In the genomic region with DNA sequence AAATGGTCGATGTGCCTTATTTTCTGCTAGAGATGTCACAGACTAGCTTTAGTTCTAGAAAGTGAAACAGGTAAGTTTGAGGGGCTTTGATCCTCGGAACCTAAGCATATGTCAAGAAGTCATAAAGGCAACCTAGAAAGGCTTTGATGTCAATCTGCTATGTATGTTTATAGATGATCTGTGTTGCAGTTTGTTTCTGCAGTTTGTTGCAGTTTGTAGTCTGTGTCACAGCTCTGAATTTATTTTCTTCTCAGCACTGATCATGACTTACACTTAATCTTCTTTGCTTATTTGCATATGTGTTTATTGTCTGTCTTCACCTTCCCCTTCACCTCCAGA, we compare ENCODE assay signal across 14 cellular contexts. TPM values are rescaled to one million over a fixed set of nuclear protein-coding genes. Genes with fewer than 3 reads are reported as not detected.
A peak's percentile ranks its signal among the peaks of the same experiment; 100 is the strongest.
DNase-seq lines count a peak whose midpoint lies in the region; ATAC-seq, FAIRE-seq and TF ChIP-seq lines count a peak whose summit lies in the region.
"Had no signal": no experiment of that assay in that cellular context is flagged by ENCODE, and none has a peak within 500 bp of the region (broad histone marks: within the 10 kb centered on the region; RNA-seq: fewer than 3 reads in every experiment).

No MANE protein-coding gene starts in this region.

- no peak for TF ChIP-seq RAD21 in HepG2 (CRISPR knock-in tag; IDR thresholded peaks at IDR 0.05)

- TF ChIP-seq CTCF in HepG2 (CRISPR knock-in tag; IDR thresholded peaks at IDR 0.05) (no peak), right lobe of liver (IDR thresholded peaks at IDR 0.05) (no peak), VCaP (conservative IDR thresholded peaks at IDR 0.05) (no peak), kidney (IDR thresholded peaks at IDR 0.05; ENCODE audit: borderline replicate concordance, extremely low read depth, insufficient read depth) (no peak), MM.1S (IDR thresholded peaks at IDR 0.05; ENCODE audit: low read length) (no peak)

- FAIRE-seq in HepG2 (lab: Jason Lieb, UNC) (no peak), kidney (lab: Jason Lieb, UNC) (no peak)
- FAIRE-seq: endometrium had no signal

- peak overlapping the region; percentile 4 for H3K27ac ChIP-seq in HepG2 (ENCODE audit: extremely low read length, insufficient read depth, low read length)
- H3K27ac ChIP-seq in right lobe of liver: no peak overlapping the region
- peak overlapping the region; percentile 2; the same call in 1 of the 2 replicates for H3K27ac ChIP-seq in VCaP
- H3K27ac ChIP-seq in kidney (ENCODE audit: low read depth in 2 of 2, low read length in 2 of 2): peak overlapping the region; percentile 41 to 76
- H3K27ac ChIP-seq in MM.1S (ENCODE audit: low read length): no peak overlapping the region
- H3K27ac ChIP-seq: C4-2B, upper lobe of left lung had no signal

- TF ChIP-seq POLR2A in HepG2 (IDR thresholded peaks at IDR 0.05; ENCODE audit: insufficient read depth in 1 of 2, low read depth in 2 of 2, low read length in 2 of 2) (no peak), right lobe of liver (IDR thresholded peaks at IDR 0.05) (no peak)

- ATAC-seq in HepG2 (no peak), right lobe of liver (no peak), HG02981 (IDR thresholded peaks at IDR 0.05; ENCODE audit: unreplicated experiment) (no peak)
- ATAC-seq: sciatic nerve had no signal

- H3K79me2 ChIP-seq in HepG2 (ENCODE audit: insufficient read depth, low read length) (peaks cover 98% of the 10 kb centered on the region), MM.1S (ENCODE audit: low read length) (peaks cover 100% of the 10 kb centered on the region)

- peaks cover 87% of the 10 kb centered on the region for H4K20me1 ChIP-seq in HepG2 (ENCODE audit: insufficient read depth, low read length)
- peaks cover 60% of the 10 kb centered on the region for H4K20me1 ChIP-seq in MM.1S (ENCODE audit: insufficient read depth, low read length)

- BruUV-seq in HepG2 (replicated peaks; lab: Mats Ljungman, UMichigan): no TSS peak

- 59% methylated on average over 2 of the region's 2 CpGs for WGBS in HepG2 (ENCODE audit: low lambda C conversion rate)
- 85% methylated on average over 2 of the region's 2 CpGs for WGBS in right lobe of liver (ENCODE audit: insufficient coverage, low coverage, low lambda C conversion rate, missing lambda C conversion rate)

- H3K9me2 ChIP-seq in MM.1S (replicated peaks; ENCODE audit: insufficient read depth, low read length): no peaks in the 10 kb centered on the region

- H3K4me3 ChIP-seq in HepG2 (replicated peaks in 1 of 3; ENCODE audit: insufficient read depth in 1 of 3, low read depth in 2 of 3, low read length in 3 of 3) (no peak overlapping the region), right lobe of liver (no peak overlapping the region), kidney (ENCODE audit: low read length in 2 of 2) (peak overlapping the region; percentile 28 to 51), MM.1S (ENCODE audit: low read length) (no peak overlapping the region)

- H3K36me3 ChIP-seq in HepG2 (replicated peaks in 1 of 2; ENCODE audit: control insufficient read depth in 1 of 2, insufficient read depth in 2 of 2, low read length in 2 of 2): peaks cover 4 to 35% of the 10 kb centered on the region in 2 experiments
- no peaks in the 10 kb centered on the region for H3K36me3 ChIP-seq in right lobe of liver
- no peaks in the 10 kb centered on the region for H3K36me3 ChIP-seq in kidney (ENCODE audit: control insufficient read depth in 1 of 2, insufficient read depth in 2 of 2, low read length in 2 of 2)
- H3K36me3 ChIP-seq in MM.1S (replicated peaks; ENCODE audit: insufficient read depth, low read length): no peaks in the 10 kb centered on the region; the same call in 1 of the 2 replicates

- H3F3A ChIP-seq in MM.1S (ENCODE audit: insufficient read depth, low read length): peaks cover 6% of the 10 kb centered on the region; the same call in 1 of the 2 replicates

- peak overlapping the region; percentile 21 for H3K4me2 ChIP-seq in HepG2 (ENCODE audit: low read depth, low read length)
- no peak overlapping the region for H3K4me2 ChIP-seq in MM.1S (ENCODE audit: low read depth, low read length)

- POLR2A ChIA-PET in HepG2 (lab: Yijun Ruan, JAX): interaction anchor here (0.7 kb wide), 1 partner anchor 9 kb away, joined by 3 read pairs; no protein-coding TSS in a partner anchor

- in situ Hi-C loops in HepG2 (cut with HindIII; ENCODE audit: extremely low pct_ligation_motif_present, low pct_unique_long_range_greater_than_20kb): no loop called here

- intact Hi-C loops in HepG2 (cut with micrococcal nuclease; ENCODE audit: unreplicated experiment): no loop called here
- intact Hi-C loops in right lobe of liver (cut with DNase I): no loop called here
- intact Hi-C loops in kidney (cut with DNase I): no loop called here

- no peak for TF ChIP-seq EP300 in HepG2 (IDR thresholded peaks at IDR 0.05; ENCODE audit: low read depth in 2 of 2, low read length in 2 of 2)
- TF ChIP-seq EP300 in HepG2 (CRISPR knock-in tag; IDR thresholded peaks at IDR 0.05; ENCODE audit: borderline replicate concordance): no peak

- H3K9me3 ChIP-seq in HepG2 (ENCODE audit: low read length) (no peaks in the 10 kb centered on the region), right lobe of liver (no peaks in the 10 kb centered on the region), kidney (ENCODE audit: control insufficient read depth in 1 of 2, low read length in 2 of 2) (no peaks in the 10 kb centered on the region), MM.1S (replicated peaks; ENCODE audit: insufficient read depth, low read length) (no peaks in the 10 kb centered on the region)
- H3K9me3 ChIP-seq: upper lobe of left lung had no signal

- DNase-seq in HepG2 (ENCODE audit: low spot score) (no peak), right lobe of liver (no peak), kidney (no peak), MM.1S (no peak), cerebellar nuclear complex (lab: John Stamatoyannopoulos, UW) (no peak), NCI-H2171 (lab: John Stamatoyannopoulos, UW) (no peak)
- DNase-seq: amygdala, H7, upper lobe of left lung had no signal

- H3K9ac ChIP-seq in HepG2 (ENCODE audit: insufficient read depth, low read depth, low read length): no peak overlapping the region
- H3K9ac ChIP-seq in kidney (ENCODE audit: low read length in 2 of 2): peak overlapping the region in 1 of 2 donors; percentile 47
- no peak overlapping the region for H3K9ac ChIP-seq in MM.1S (ENCODE audit: low read length)

- H2AFZ ChIP-seq in HepG2 (ENCODE audit: low read length) (no peak overlapping the region), MM.1S (ENCODE audit: low read length) (no peak overlapping the region)

- H3K4me1 ChIP-seq in HepG2 (ENCODE audit: insufficient read depth, low read length): peaks cover 78% of the 10 kb centered on the region
- H3K4me1 ChIP-seq in right lobe of liver: peaks cover 0 to 79% (median 27%) of the 10 kb centered on the region in 4 donors
- H3K4me1 ChIP-seq in kidney (ENCODE audit: control insufficient read depth in 1 of 2, insufficient read depth in 1 of 2, low read depth in 1 of 2, low read length in 2 of 2): peaks cover 29 to 49% of the 10 kb centered on the region in 2 donors
- H3K4me1 ChIP-seq in MM.1S (ENCODE audit: low read length): peaks cover 19% of the 10 kb centered on the region; the same call in 1 of the 2 replicates

- H3K27me3 ChIP-seq in HepG2 (ENCODE audit: control insufficient read depth in 1 of 2, insufficient read depth in 2 of 2, low read length in 2 of 2) (no peaks in the 10 kb centered on the region), right lobe of liver (no peaks in the 10 kb centered on the region), MM.1S (replicated peaks; ENCODE audit: insufficient read depth, low read length) (no peaks in the 10 kb centered on the region)
- H3K27me3 ChIP-seq: upper lobe of left lung had no signal

- CTCF ChIA-PET in HepG2 (lab: Yijun Ruan, JAX; ENCODE audit: low intra/inter-chr PET ratio, low total read pairs): no interaction called here

TF ChIP-seq in HepG2, 621 proteins besides CTCF, POLR2A, EP300 and RAD21 (continues in another document):
- no peak for TF ChIP-seq RARG (CRISPR knock-in tag; IDR thresholded peaks at IDR 0.05; ENCODE audit: low read depth)
- TF ChIP-seq ZNF33B (CRISPR knock-in tag; IDR thresholded peaks at IDR 0.05): no peak
- TF ChIP-seq, protein P1, sequence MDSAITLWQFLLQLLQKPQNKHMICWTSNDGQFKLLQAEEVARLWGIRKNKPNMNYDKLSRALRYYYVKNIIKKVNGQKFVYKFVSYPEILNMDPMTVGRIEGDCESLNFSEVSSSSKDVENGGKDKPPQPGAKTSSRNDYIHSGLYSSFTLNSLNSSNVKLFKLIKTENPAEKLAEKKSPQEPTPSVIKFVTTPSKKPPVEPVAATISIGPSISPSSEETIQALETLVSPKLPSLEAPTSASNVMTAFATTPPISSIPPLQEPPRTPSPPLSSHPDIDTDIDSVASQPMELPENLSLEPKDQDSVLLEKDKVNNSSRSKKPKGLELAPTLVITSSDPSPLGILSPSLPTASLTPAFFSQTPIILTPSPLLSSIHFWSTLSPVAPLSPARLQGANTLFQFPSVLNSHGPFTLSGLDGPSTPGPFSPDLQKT (CRISPR knock-in tag; IDR thresholded peaks at IDR 0.05; ENCODE audit: borderline replicate concordance): no peak

RNA-seq across cellular contexts. Expression of a gene that starts 5.9 kb away (rescaled TPM):
- total RNA-seq in HepG2 (2016; rRNA removed; fragmentation: Illumina TruSeq; extraction: Trizol): 83.6 and 109 TPM in 2 replicates
- total RNA-seq in HepG2 (2016; cell fraction: cytosol; rRNA removed; fragmentation: Illumina TruSeq; extraction: Trizol; ENCODE audit: low read depth): 79.6 and 86.8 TPM in 2 replicates
- 89.2 and 94.7 TPM in 2 replicates for total RNA-seq in HepG2 (2016; cell fraction: insoluble cytoplasmic fraction; rRNA removed; fragmentation: Illumina TruSeq; extraction: Trizol)
- 169 and 188 TPM in 2 replicates for total RNA-seq in HepG2 (2016; cell fraction: membrane; rRNA removed; fragmentation: Illumina TruSeq; extraction: Trizol)
- total RNA-seq in HepG2 (2016; cell fraction: nucleus; rRNA removed; fragmentation: Illumina TruSeq; extraction: Trizol): 40.2 and 49.9 TPM in 2 replicates
- 62.4 and 77.0 TPM in 2 replicates for polyA plus RNA-seq in HepG2 (2011; rRNA removed)
- polyA plus RNA-seq in HepG2 (2011; cell fraction: cytosol; rRNA removed): 52.2 and 64.2 TPM in 2 replicates
- 37.8 and 45.4 TPM in 2 replicates for polyA plus RNA-seq in HepG2 (2011; cell fraction: nucleus; rRNA removed)
- polyA plus RNA-seq in HepG2 (2012): 77.5 and 77.9 TPM in 2 replicates
- 124 and 135 TPM in 2 replicates for polyA plus RNA-seq in HepG2 (2016; cell fraction: cytosol; fragmentation: Illumina TruSeq; extraction: Trizol; ENCODE audit: low read depth)
- polyA plus RNA-seq in HepG2 (2016; cell fraction: insoluble cytoplasmic fraction; fragmentation: Illumina TruSeq; extraction: Trizol; ENCODE audit: low read depth): 149 and 181 TPM in 2 replicates
- polyA plus RNA-seq in HepG2 (2016; cell fraction: membrane; fragmentation: Illumina TruSeq; extraction: Trizol; ENCODE audit: low read depth): 172 and 199 TPM in 2 replicates
- polyA plus RNA-seq in HepG2 (2016; cell fraction: nucleus; fragmentation: Illumina TruSeq; extraction: Trizol; ENCODE audit: insufficient read depth, low read depth): 67.0 and 73.1 TPM in 2 replicates
- 166 and 255 TPM in 2 replicates for polyA minus RNA-seq in HepG2 (2011; rRNA and poly(A)+ RNA removed; ENCODE audit: low replicate concordance)
- 61.4 and 69.0 TPM in 2 replicates for polyA minus RNA-seq in HepG2 (2011; cell fraction: cytosol; rRNA and poly(A)+ RNA removed)
- polyA minus RNA-seq in HepG2 (2011; cell fraction: nucleus; rRNA and poly(A)+ RNA removed): 87.8 and 114 TPM in 2 replicates
- 10 to 100 TPM; 32.1 to 61.9 (median 50.4) TPM for total RNA-seq in right lobe of liver
- 114 TPM for total RNA-seq in kidney
- 49.3 TPM for polyA plus RNA-seq in kidney (ENCODE audit: insufficient read depth, low read depth, low replicate concordance)

Comparison
In these comparisons a context has a peak if more than half of its experiments do, and no peak if none do; other contexts are left out.
1. H3K27ac ChIP-seq: peak in HepG2 (single experiment), VCaP (single experiment) and kidney (2 of 2); none in right lobe of liver (0 of 3) and MM.1S (single experiment).
2. H3K4me3 ChIP-seq: peak in kidney (2 of 2); none in HepG2 (0 of 3), right lobe of liver (0 of 3) and MM.1S (single experiment).